ENCODE assay signal across 8 cellular contexts in the genomic region with DNA sequence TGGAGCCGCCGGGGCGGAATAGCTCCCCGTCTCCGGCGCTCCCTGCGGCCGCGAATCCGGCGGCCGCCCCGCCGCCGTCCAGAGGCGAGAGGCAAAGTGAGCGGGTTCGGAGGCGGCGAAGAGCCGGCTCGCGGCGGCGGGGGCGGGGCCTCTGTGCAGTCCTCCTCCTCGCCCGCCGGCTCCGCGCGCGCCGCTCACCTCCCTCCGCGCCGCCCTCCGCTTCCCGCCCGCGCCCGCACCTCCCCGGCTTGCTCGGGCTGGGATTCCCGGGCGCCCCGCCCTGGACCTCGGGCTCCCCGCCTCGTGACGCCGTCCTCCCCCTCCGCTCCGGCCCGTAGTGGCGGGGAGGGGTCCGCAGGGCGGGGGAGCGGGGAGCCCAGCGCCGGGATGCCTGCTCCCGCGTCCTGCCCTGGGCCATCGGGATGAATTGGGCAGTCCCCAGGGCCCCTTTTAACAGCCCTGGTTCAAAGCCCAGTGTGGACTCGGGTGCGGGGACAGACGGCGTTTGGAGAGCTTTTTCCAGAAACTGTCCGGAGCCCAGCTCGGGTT. TPM values are rescaled to one million over a fixed set of nuclear protein-coding genes. Genes with fewer than 3 reads are reported as not detected.
DNase-seq lines count a peak whose midpoint lies in the region; ATAC-seq and TF ChIP-seq lines count a peak whose summit lies in the region.

Gene KCNG3 (minus strand): TSS at position 98 of the 549 bp plus-strand sequence. CDS start 481 bp downstream, outside the sequence.

- peak; percentile 72 for ATAC-seq in HG02885 (IDR thresholded peaks at IDR 0.05; ENCODE audit: poor library complexity, unreplicated experiment)
- no peak for ATAC-seq in GM18517 (IDR thresholded peaks at IDR 0.05; ENCODE audit: unreplicated experiment)

- peak within 1 kb of the TSS; percentile 16 to 43 for H3K9ac ChIP-seq in duodenal mucosa (ENCODE audit: low read depth in 1 of 2, low read length in 2 of 2)

- H3K27ac ChIP-seq in duodenal mucosa (ENCODE audit: low read depth, low read length) (no peak within 1 kb of the TSS), mesodermal cell (ENCODE audit: low read depth, low read length, severe bottlenecking) (no peak within 1 kb of the TSS)

- H3K4me1 ChIP-seq in duodenal mucosa (ENCODE audit: control insufficient read depth in 1 of 2, insufficient read depth in 2 of 2, low read length in 2 of 2) (peaks cover 0 to 8% of the 10 kb centered on the region in 2 donors), mesodermal cell (ENCODE audit: control insufficient read depth, insufficient read depth, low read length, poor library complexity, severe bottlenecking) (no peaks in the 10 kb centered on the region)

- peaks cover 6 to 19% of the 10 kb centered on the region in 2 donors for H3K27me3 ChIP-seq in duodenal mucosa (ENCODE audit: control insufficient read depth in 1 of 2, insufficient read depth in 2 of 2, low read length in 2 of 2)

- H3K9me3 ChIP-seq in duodenal mucosa (ENCODE audit: control insufficient read depth in 1 of 2, low read length in 2 of 2) (no peaks in the 10 kb centered on the region), mesodermal cell (ENCODE audit: control insufficient read depth, low read length) (no peaks in the 10 kb centered on the region)

- peak; percentile 66 for DNase-seq in GM12865 (ENCODE audit: low read depth)
- DNase-seq in NCI-H2227 (lab: John Stamatoyannopoulos, UW; ENCODE audit: unreplicated experiment), result peak; percentile 92
- DNase-seq in activated CD4-positive, alpha-beta T cell treated with anti-CD3 and anti-CD28 coated beads, Interleukin-2, amount 50 U/mL, for 24 hours (ENCODE audit: low read depth in 1 of 2, low spot score in 1 of 2), result peak; percentile 33 to 44
- peak; percentile 57 for DNase-seq in stimulated activated CD8-positive, alpha-beta memory T cell treated with anti-CD3 and anti-CD28 coated beads, Interleukin-4, amount 100 ng/mL, for 24 hours (ENCODE audit: low read depth)

- H3K36me3 ChIP-seq in duodenal mucosa (ENCODE audit: control insufficient read depth in 1 of 2, insufficient read depth in 2 of 2, low read length in 2 of 2) (no peaks in the 10 kb centered on the region), mesodermal cell (ENCODE audit: control insufficient read depth, insufficient read depth, low read length) (no peaks in the 10 kb centered on the region)

- H3K4me3 ChIP-seq in GM12865 (ENCODE audit: low read depth, low read length), result peak within 1 kb of the TSS; percentile 86
- H3K4me3 ChIP-seq in duodenal mucosa (ENCODE audit: low read depth in 1 of 2, low read length in 2 of 2), result peak within 1 kb of the TSS; percentile 70 to 74
- peak within 1 kb of the TSS; percentile 45 for H3K4me3 ChIP-seq in mesodermal cell (ENCODE audit: extremely low read depth, insufficient read depth, low read length, poor library complexity, severe bottlenecking)

- no peak for TF ChIP-seq CTCF in GM12865 (IDR thresholded peaks at IDR 0.05; ENCODE audit: insufficient read depth, low read depth, low read length, missing control alignments)

- 0% methylated on average over 47 to 62 of the region's 70 CpGs for WGBS in mesodermal cell (ENCODE audit: insufficient coverage in 2 of 2), 2 experiments

RNA-seq across cellular contexts. Expression of gene KCNG3, which starts in this region (rescaled TPM):
- polyA plus RNA-seq in mesodermal cell (2013, experiment 1 of 2), result 0.07 TPM
- polyA plus RNA-seq in mesodermal cell (2013, experiment 2 of 2), result 0.10 TPM

Comparison
In these comparisons a context has a peak if more than half of its experiments do, and no peak if none do; other contexts are left out.
1. DNase-seq: peak in every context shown above with its lines; median percentile 92 in NCI-H2227; 66 in GM12865; 57 in stimulated activated CD8-positive, alpha-beta memory T cell treated with anti-CD3 and anti-CD28 coated beads, Interleukin-4, amount 100 ng/mL, for 24 hours; 38 in activated CD4-positive, alpha-beta T cell treated with anti-CD3 and anti-CD28 coated beads, Interleukin-2, amount 50 U/mL, for 24 hours.